Comparison of ENCODE assay signal across 8 cellular contexts in the genomic region with DNA sequence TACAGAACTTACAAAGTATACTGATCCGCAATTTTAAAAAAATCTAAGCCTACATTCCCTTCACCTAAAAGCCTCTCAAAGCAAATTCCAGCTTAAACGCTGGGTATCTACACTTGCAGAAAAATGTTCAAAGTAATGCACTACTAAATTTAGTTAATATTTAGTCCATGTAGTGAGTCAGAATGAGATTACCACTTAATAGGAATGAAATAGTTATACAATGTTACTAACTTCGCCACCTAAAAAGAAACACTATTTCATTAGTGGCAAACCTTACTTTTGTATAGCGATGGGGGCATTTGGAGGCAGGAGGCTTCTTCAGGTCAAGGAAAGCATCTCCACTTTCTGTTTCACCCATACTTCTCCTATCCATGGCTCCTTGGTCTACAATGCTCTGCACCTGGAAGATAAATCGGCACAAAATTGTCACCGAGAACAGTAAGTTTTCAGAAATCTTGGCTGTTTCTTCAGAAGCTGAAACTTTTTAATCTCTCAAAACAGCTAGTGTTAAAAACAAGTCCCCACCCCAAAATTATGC. TPM values are rescaled to one million over a fixed set of nuclear protein-coding genes. Genes with fewer than 3 reads are reported as not detected.
DNase-seq lines count a peak whose midpoint lies in the region; ATAC-seq and TF ChIP-seq lines count a peak whose summit lies in the region.

No MANE protein-coding gene starts in this region.

- CTCF ChIA-PET in activated CD4-positive, alpha-beta memory T cell treated with anti-CD3 and anti-CD28 coated beads, Interleukin-2, amount 10 ng/mL, durations not matched to agents 7 days and 5 days (lab: Charles Lee) = interaction anchor here (2.0 kb wide), 1 partner anchor 37 kb away, joined by 8 read pairs; no protein-coding TSS in a partner anchor

- H3K4me3 ChIP-seq in iPS-20b (ENCODE audit: low read length) (peak overlapping the region; percentile 82), suprapubic skin (peak overlapping the region; percentile 91)

- DNase-seq in activated CD4-positive, alpha-beta T cell treated with anti-CD3 and anti-CD28 coated beads, Interleukin-2, amount 10 ng/mL, durations not matched to agents 24 days and 14 days = no peak
- DNase-seq in activated CD4-positive, alpha-beta T cell treated with anti-CD3 and anti-CD28 coated beads for 48 hours = no peak
- no peak for DNase-seq in activated CD4-positive, alpha-beta memory T cell treated with anti-CD3 and anti-CD28 coated beads, Interleukin-2, amount 10 ng/mL, durations not matched to agents 7 days and 5 days
- DNase-seq in suprapubic skin (ENCODE audit: low spot score in 2 of 2) = no peak
- no peak for DNase-seq in NK-92 treated with Interleukin-12 subunit alpha and Interleukin-12 subunit beta, amount 100 ng/mL, for 24 hours (lab: John Stamatoyannopoulos, UW)
- no peak for DNase-seq in left lobe of liver (ENCODE audit: low spot score)

- H3K4me1 ChIP-seq in iPS-20b (ENCODE audit: insufficient read depth, low read length) (peaks cover 13% of the 10 kb centered on the region), suprapubic skin (peaks cover 33% of the 10 kb centered on the region)

- 73% methylated on average over 6 of the region's 6 CpGs for WGBS in suprapubic skin

- no peak for ATAC-seq in HG02852 (IDR thresholded peaks at IDR 0.05; ENCODE audit: unreplicated experiment)
- no peak for ATAC-seq in left lobe of liver

- no peak for TF ChIP-seq CTCF in suprapubic skin (IDR thresholded peaks at IDR 0.05)

- TF ChIP-seq POLR2A in suprapubic skin (IDR thresholded peaks at IDR 0.05) = no peak

- POLR2A ChIA-PET in activated CD4-positive, alpha-beta memory T cell treated with anti-CD3 and anti-CD28 coated beads, Interleukin-2, amount 10 ng/mL, durations not matched to agents 7 days and 5 days (lab: Charles Lee) = interaction anchor here (0.6 to 2.9 kb wide), 12 partner anchors 9 to 181 kb away, joined by 3 to 10 read pairs (median 4); partner anchors contain the start of gene PATZ1

- intact Hi-C loops in activated CD4-positive, alpha-beta T cell treated with anti-CD3 and anti-CD28 coated beads, Interleukin-2, amount 10 ng/mL, durations not matched to agents 24 days and 14 days (cut with micrococcal nuclease) = loop anchor here (2.0 kb wide), 3 partner anchors 90 to 144 kb away; partner anchors contain the start of gene DRG1

- peaks cover 48% of the 10 kb centered on the region for H3K4me1 Mint-ChIP-seq in activated CD4-positive, alpha-beta T cell treated with anti-CD3 and anti-CD28 coated beads, Interleukin-2, amount 10 ng/mL, durations not matched to agents 24 days and 14 days
- peaks cover 53% of the 10 kb centered on the region for H3K4me1 Mint-ChIP-seq in activated CD4-positive, alpha-beta memory T cell treated with anti-CD3 and anti-CD28 coated beads, Interleukin-2, amount 10 ng/mL, durations not matched to agents 7 days and 5 days

- peaks cover 41% of the 10 kb centered on the region for H3K36me3 ChIP-seq in iPS-20b (ENCODE audit: insufficient read depth, low read depth, low read length)
- peaks cover 14% of the 10 kb centered on the region for H3K36me3 ChIP-seq in suprapubic skin

- H3K9me3 ChIP-seq in iPS-20b (ENCODE audit: insufficient read depth, low read depth, low read length) = no peaks in the 10 kb centered on the region
- H3K9me3 ChIP-seq in suprapubic skin = no peaks in the 10 kb centered on the region

- no peak overlapping the region for H3K27ac ChIP-seq in iPS-20b (ENCODE audit: low read length)
- no peak overlapping the region for H3K27ac ChIP-seq in suprapubic skin

- H3K27ac Mint-ChIP-seq in activated CD4-positive, alpha-beta T cell treated with anti-CD3 and anti-CD28 coated beads, Interleukin-2, amount 10 ng/mL, durations not matched to agents 24 days and 14 days = peak overlapping the region; percentile 75
- H3K27ac Mint-ChIP-seq in activated CD4-positive, alpha-beta memory T cell treated with anti-CD3 and anti-CD28 coated beads, Interleukin-2, amount 10 ng/mL, durations not matched to agents 7 days and 5 days = peak overlapping the region; percentile 70

- H3K9me3 Mint-ChIP-seq in activated CD4-positive, alpha-beta T cell treated with anti-CD3 and anti-CD28 coated beads, Interleukin-2, amount 10 ng/mL, durations not matched to agents 24 days and 14 days = no peaks in the 10 kb centered on the region
- H3K9me3 Mint-ChIP-seq in activated CD4-positive, alpha-beta memory T cell treated with anti-CD3 and anti-CD28 coated beads, Interleukin-2, amount 10 ng/mL, durations not matched to agents 7 days and 5 days = no peaks in the 10 kb centered on the region

- no peak for TF ChIP-seq EP300 in suprapubic skin (IDR thresholded peaks at IDR 0.05)

- H3K27me3 ChIP-seq in iPS-20b (ENCODE audit: insufficient read depth, low read length) (peaks cover 7% of the 10 kb centered on the region; the same call in 1 of the 2 replicates), suprapubic skin (no peaks in the 10 kb centered on the region)

- H3K9ac ChIP-seq in iPS-20b (ENCODE audit: low read depth, low read length) = peak overlapping the region; percentile 45; the same call in 1 of the 2 replicates

- peaks cover 45% of the 10 kb centered on the region for H3K36me3 Mint-ChIP-seq in activated CD4-positive, alpha-beta T cell treated with anti-CD3 and anti-CD28 coated beads, Interleukin-2, amount 10 ng/mL, durations not matched to agents 24 days and 14 days (ENCODE audit: low read depth)
- peaks cover 45% of the 10 kb centered on the region for H3K36me3 Mint-ChIP-seq in activated CD4-positive, alpha-beta memory T cell treated with anti-CD3 and anti-CD28 coated beads, Interleukin-2, amount 10 ng/mL, durations not matched to agents 7 days and 5 days (ENCODE audit: low read depth)

- H3K27me3 Mint-ChIP-seq in activated CD4-positive, alpha-beta T cell treated with anti-CD3 and anti-CD28 coated beads, Interleukin-2, amount 10 ng/mL, durations not matched to agents 24 days and 14 days = no peaks in the 10 kb centered on the region
- H3K27me3 Mint-ChIP-seq in activated CD4-positive, alpha-beta memory T cell treated with anti-CD3 and anti-CD28 coated beads, Interleukin-2, amount 10 ng/mL, durations not matched to agents 7 days and 5 days = no peaks in the 10 kb centered on the region

- peak overlapping the region; percentile 86 for H3K4me3 Mint-ChIP-seq in activated CD4-positive, alpha-beta T cell treated with anti-CD3 and anti-CD28 coated beads, Interleukin-2, amount 10 ng/mL, durations not matched to agents 24 days and 14 days
- H3K4me3 Mint-ChIP-seq in activated CD4-positive, alpha-beta memory T cell treated with anti-CD3 and anti-CD28 coated beads, Interleukin-2, amount 10 ng/mL, durations not matched to agents 7 days and 5 days = peak overlapping the region; percentile 80

RNA-seq across cellular contexts. Expression of gene EIF4ENIF1, which starts 1.2 kb away (rescaled TPM):
- 78.1 and 85.6 TPM in 2 replicates for total RNA-seq in activated CD4-positive, alpha-beta T cell treated with anti-CD3 and anti-CD28 coated beads, Interleukin-2, amount 10 ng/mL, durations not matched to agents 24 days and 14 days
- 10 to 100 TPM; 35.6 to 37.8 TPM for total RNA-seq in activated CD4-positive, alpha-beta memory T cell treated with anti-CD3 and anti-CD28 coated beads, Interleukin-2, amount 10 ng/mL, durations not matched to agents 7 days and 5 days
- total RNA-seq in suprapubic skin = 10 to 100 TPM; 12.7 to 33.8 (median 22.5) TPM
- total RNA-seq in left lobe of liver = 8.9 TPM

RNA-seq across cellular contexts. Expression of gene SFI1, which starts 7.9 kb away (rescaled TPM):
- total RNA-seq in activated CD4-positive, alpha-beta T cell treated with anti-CD3 and anti-CD28 coated beads, Interleukin-2, amount 10 ng/mL, durations not matched to agents 24 days and 14 days = 321 and 352 TPM in 2 replicates
- total RNA-seq in activated CD4-positive, alpha-beta memory T cell treated with anti-CD3 and anti-CD28 coated beads, Interleukin-2, amount 10 ng/mL, durations not matched to agents 7 days and 5 days = 100 to 1,000 TPM; 140 to 145 TPM
- total RNA-seq in suprapubic skin = 100 to 1,000 TPM in 1 of 4 donors, 10 to 100 TPM in 3; 21.2 to 128 (median 40.7) TPM
- 7.6 TPM for total RNA-seq in left lobe of liver
